Comparison of ENCODE assay signal across 1 cellular context in genomic region chr6:135498178-135498841, GRCh38.
TF ChIP-seq lines count a peak whose summit lies in the region.

No MANE protein-coding gene starts in this region.

TF ChIP-seq in HepG2, 621 proteins besides CTCF, POLR2A, EP300 and RAD21 (continued from another document and continues in another):
- TF ChIP-seq HBP1 (CRISPR knock-in tag; IDR thresholded peaks at IDR 0.05; ENCODE audit: low read depth) = no peak
- TF ChIP-seq E2F2 (CRISPR knock-in tag; IDR thresholded peaks at IDR 0.05; ENCODE audit: borderline replicate concordance) = no peak
- TF ChIP-seq HNF1B (CRISPR knock-in tag; IDR thresholded peaks at IDR 0.05) = no peak
- no peak for TF ChIP-seq ZNF460 (CRISPR knock-in tag; IDR thresholded peaks at IDR 0.05; ENCODE audit: borderline replicate concordance)
- no peak for TF ChIP-seq SMC3 (IDR thresholded peaks at IDR 0.05; ENCODE audit: low read length)
- no peak for TF ChIP-seq ZNF292 (CRISPR knock-in tag; IDR thresholded peaks at IDR 0.05; ENCODE audit: borderline replicate concordance, low read depth)
- no peak for TF ChIP-seq JDP2 (CRISPR knock-in tag; IDR thresholded peaks at IDR 0.05; ENCODE audit: borderline replicate concordance)
- TF ChIP-seq ZNF800 (CRISPR knock-in tag; IDR thresholded peaks at IDR 0.05) = no peak
- TF ChIP-seq SALL1 (CRISPR knock-in tag; IDR thresholded peaks at IDR 0.05) = no peak
- peak; percentile 72; the same call in 1 of the 2 replicates for TF ChIP-seq FOSL1 (CRISPR knock-in tag; IDR thresholded peaks at IDR 0.05; ENCODE audit: borderline replicate concordance)
- TF ChIP-seq ZNF7 (CRISPR knock-in tag; IDR thresholded peaks at IDR 0.05) = no peak
- no peak for TF ChIP-seq KLF15 (CRISPR knock-in tag; IDR thresholded peaks at IDR 0.05; ENCODE audit: borderline replicate concordance)
- TF ChIP-seq TEF (CRISPR knock-in tag; IDR thresholded peaks at IDR 0.05) = no peak
- no peak for TF ChIP-seq LRRFIP1 (CRISPR knock-in tag; conservative IDR thresholded peaks at IDR 0.05)
- no peak for TF ChIP-seq CSRNP1 (CRISPR knock-in tag; IDR thresholded peaks at IDR 0.05)
- TF ChIP-seq HDAC2 (CRISPR knock-in tag; IDR thresholded peaks at IDR 0.05) = no peak
- no peak for TF ChIP-seq SCMH1 (CRISPR knock-in tag; IDR thresholded peaks at IDR 0.05; ENCODE audit: borderline replicate concordance)
- TF ChIP-seq SIX4 (CRISPR knock-in tag; IDR thresholded peaks at IDR 0.05) = no peak
- no peak for TF ChIP-seq GTF2F1 (IDR thresholded peaks at IDR 0.05; ENCODE audit: low read length)
- no peak for TF ChIP-seq ZNF318 (CRISPR knock-in tag; IDR thresholded peaks at IDR 0.05)
- no peak for TF ChIP-seq CCAR2 (optimal IDR thresholded peaks at IDR 0.05; ENCODE audit: low read depth, low read length)
- no peak for TF ChIP-seq NFYC (CRISPR knock-in tag; IDR thresholded peaks at IDR 0.05)
- peak; percentile 56; the same call in 1 of the 2 replicates for TF ChIP-seq NFIC (IDR thresholded peaks at IDR 0.05; ENCODE audit: low read length)
- TF ChIP-seq SMARCC2 (IDR thresholded peaks at IDR 0.05) = no peak
- no peak for TF ChIP-seq ZNF468 (CRISPR knock-in tag; IDR thresholded peaks at IDR 0.05)
- no peak for TF ChIP-seq PCBP2 (optimal IDR thresholded peaks at IDR 0.05; ENCODE audit: low read depth, low read length, poor library complexity, severe bottlenecking)
- TF ChIP-seq ZNF605 (CRISPR knock-in tag; IDR thresholded peaks at IDR 0.05) = no peak
- TF ChIP-seq ZNF34 (CRISPR knock-in tag; IDR thresholded peaks at IDR 0.05; ENCODE audit: borderline replicate concordance) = no peak
- no peak for TF ChIP-seq MAF1 (CRISPR knock-in tag; IDR thresholded peaks at IDR 0.05; ENCODE audit: borderline replicate concordance)
- no peak for TF ChIP-seq ZNF572 (CRISPR knock-in tag; IDR thresholded peaks at IDR 0.05)
- no peak for TF ChIP-seq ZNF484 (CRISPR knock-in tag; IDR thresholded peaks at IDR 0.05; ENCODE audit: borderline replicate concordance, low read depth)
- no peak for TF ChIP-seq NCOA2 (CRISPR knock-in tag; IDR thresholded peaks at IDR 0.05)
- TF ChIP-seq ZNF737 (CRISPR knock-in tag; IDR thresholded peaks at IDR 0.05; ENCODE audit: borderline replicate concordance) = no peak
- no peak for TF ChIP-seq ZBTB10 (CRISPR knock-in tag; IDR thresholded peaks at IDR 0.05; ENCODE audit: borderline replicate concordance)
- TF ChIP-seq CREBL2 (CRISPR knock-in tag; IDR thresholded peaks at IDR 0.05; ENCODE audit: borderline replicate concordance) = no peak
- TF ChIP-seq IRF2 (CRISPR knock-in tag; IDR thresholded peaks at IDR 0.05) = no peak
- no peak for TF ChIP-seq ZFP36L2 (CRISPR knock-in tag; IDR thresholded peaks at IDR 0.05)
- TF ChIP-seq ZNF317 (CRISPR knock-in tag; IDR thresholded peaks at IDR 0.05) = no peak; the same call in 1 of the 2 replicates
